2 cellular contexts compared by ENCODE assay signal in the genomic region with DNA sequence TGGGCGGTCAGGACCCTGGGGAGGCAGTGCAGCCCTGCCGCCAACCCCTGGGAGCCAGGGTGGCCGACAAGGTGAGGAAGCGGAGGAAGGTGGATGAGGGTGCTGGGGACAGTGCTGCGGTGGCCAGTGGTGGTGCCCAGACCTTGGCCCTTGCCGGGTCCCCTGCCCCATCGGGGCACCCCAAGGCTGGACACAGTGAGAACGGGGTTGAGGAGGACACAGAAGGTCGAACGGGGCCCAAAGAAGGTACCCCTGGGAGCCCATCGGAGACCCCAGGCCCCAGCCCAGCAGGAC.
TF ChIP-seq lines count a peak whose summit lies in the region.

No MANE protein-coding gene starts in this region.

TF ChIP-seq in HCT116, 20 proteins besides CTCF, POLR2A, EP300 and RAD21:
- TF ChIP-seq SIN3A (IDR thresholded peaks at IDR 0.05; ENCODE audit: low read depth) = no peak
- no peak for TF ChIP-seq REST (IDR thresholded peaks at IDR 0.05; ENCODE audit: low read depth)
- TF ChIP-seq EZH2phosphoT487 (IDR thresholded peaks at IDR 0.05; ENCODE audit: borderline replicate concordance) = no peak
TF ChIP-seq in HCT116: peak in this region for 0.

TF ChIP-seq in GM23338, 12 proteins besides CTCF, POLR2A, EP300 and RAD21:
- TF ChIP-seq ZNF462 (CRISPR knock-in tag; IDR thresholded peaks at IDR 0.05) = no peak
- TF ChIP-seq POLR2AphosphoS5 (IDR thresholded peaks at IDR 0.05; ENCODE audit: low read depth) = no peak
- no peak for TF ChIP-seq ZNF331 (CRISPR knock-in tag; IDR thresholded peaks at IDR 0.05; ENCODE audit: low read depth)
- TF ChIP-seq EZH2 (IDR thresholded peaks at IDR 0.05; ENCODE audit: low read depth, unreplicated experiment) = no peak
- TF ChIP-seq, protein P1, sequence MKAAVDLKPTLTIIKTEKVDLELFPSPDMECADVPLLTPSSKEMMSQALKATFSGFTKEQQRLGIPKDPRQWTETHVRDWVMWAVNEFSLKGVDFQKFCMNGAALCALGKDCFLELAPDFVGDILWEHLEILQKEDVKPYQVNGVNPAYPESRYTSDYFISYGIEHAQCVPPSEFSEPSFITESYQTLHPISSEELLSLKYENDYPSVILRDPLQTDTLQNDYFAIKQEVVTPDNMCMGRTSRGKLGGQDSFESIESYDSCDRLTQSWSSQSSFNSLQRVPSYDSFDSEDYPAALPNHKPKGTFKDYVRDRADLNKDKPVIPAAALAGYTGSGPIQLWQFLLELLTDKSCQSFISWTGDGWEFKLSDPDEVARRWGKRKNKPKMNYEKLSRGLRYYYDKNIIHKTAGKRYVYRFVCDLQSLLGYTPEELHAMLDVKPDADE (IDR thresholded peaks at IDR 0.05) = no peak
- TF ChIP-seq NANOG (IDR thresholded peaks at IDR 0.05; ENCODE audit: borderline replicate concordance) = no peak
- no peak for TF ChIP-seq EZH2phosphoT487 (IDR thresholded peaks at IDR 0.05; ENCODE audit: unreplicated experiment)
- no peak for TF ChIP-seq JUNB (IDR thresholded peaks at IDR 0.05; ENCODE audit: unreplicated experiment)
- TF ChIP-seq ZNF114 (CRISPR knock-in tag; IDR thresholded peaks at IDR 0.05) = no peak
- TF ChIP-seq STAT1 (IDR thresholded peaks at IDR 0.05; ENCODE audit: unreplicated experiment) = no peak
- no peak for TF ChIP-seq CREB1 (CRISPR knock-in tag; IDR thresholded peaks at IDR 0.05; ENCODE audit: low read depth)
- TF ChIP-seq REST (IDR thresholded peaks at IDR 0.05; ENCODE audit: unreplicated experiment) = no peak
